In genomic region chr12:72865921-72866320, GRCh38 we compare ENCODE assay signal across 14 cellular contexts.
DNase-seq lines count a peak whose midpoint lies in the region; ATAC-seq and TF ChIP-seq lines count a peak whose summit lies in the region.
"Had no signal": no experiment of that assay in that cellular context is flagged by ENCODE, and none has a peak within 500 bp of the region (broad histone marks: within the 10 kb centered on the region; RNA-seq: fewer than 3 reads in every experiment).

No MANE protein-coding gene starts in this region.

- no peak for TF ChIP-seq CTCF in retinal pigment epithelial cell (conservative IDR thresholded peaks at IDR 0.05; ENCODE audit: low read depth, low read length)

- ATAC-seq in left colon, result no peak
- ATAC-seq: A549 had no signal

- intact Hi-C loops in left colon (cut with DNase I, micrococcal nuclease), result no loop called here

- H3K4me3 ChIP-seq in retinal pigment epithelial cell (ENCODE audit: low read length), result no peak overlapping the region
- H3K4me3 ChIP-seq: A549, HAP-1 had no signal

- DNase-seq in COLO829 (ENCODE audit: low spot score) (peak; percentile 3), HT1080 (ENCODE audit: low read depth) (peak; percentile 54), astrocyte of the hippocampus (ENCODE audit: low read depth, low spot score) (peak; percentile 58), retinal pigment epithelial cell (ENCODE audit: low read depth) (peak; percentile 16), NCI-H187 treated with DMSO at 0.1 percent for 48 hours (lab: John Stamatoyannopoulos, UW) (no peak), left colon (no peak), H4 (ENCODE audit: low spot score) (no peak)
- DNase-seq: AML-193; CD4-positive, alpha-beta T cell; DMS153; DMS79; GDM1 had no signal

Comparison
In these comparisons a context has a peak if more than half of its experiments do, and no peak if none do; other contexts are left out.
1. DNase-seq: peak in COLO829 (single experiment), HT1080 (single experiment), astrocyte of the hippocampus (single experiment) and retinal pigment epithelial cell (single experiment); none in NCI-H187 treated with DMSO at 0.1 percent for 48 hours (single experiment), left colon (0 of 2) and H4 (single experiment).